ENCODE assay signal across 9 cellular contexts in genomic region chr3:195549931-195550519, GRCh38. TPM values are rescaled to one million over a fixed set of nuclear protein-coding genes. Genes with fewer than 3 reads are reported as not detected.
DNase-seq lines count a peak whose midpoint lies in the region; ATAC-seq lines count a peak whose summit lies in the region.
"Had no signal": no experiment of that assay in that cellular context is flagged by ENCODE, and none has a peak within 500 bp of the region (broad histone marks: within the 10 kb centered on the region; RNA-seq: fewer than 3 reads in every experiment).

No MANE protein-coding gene starts in this region.

- no peak overlapping the region for H3K27ac ChIP-seq in SJCRH30

- H3K4me1 ChIP-seq in SJCRH30, result 0 out of 2 replicates have a peak, but pooled peaks cover 5% of the 10 kb centered on the region

- H3K9me3 ChIP-seq in SJCRH30 (replicated peaks), result no peaks in the 10 kb centered on the region

- peak overlapping the region; percentile 90 for H3K27ac Mint-ChIP-seq in T-helper 2 cell treated with Interferon-gamma antibody and Interleukin-4, amounts not matched to agents 5 μg/mL and 100 μg/mL, for 36 hours
- H3K27ac Mint-ChIP-seq in central memory CD8-positive, alpha-beta T cell (ENCODE audit: low read depth), result peak overlapping the region; percentile 83

- peak overlapping the region; percentile 64 for H3K4me3 Mint-ChIP-seq in T-helper 2 cell treated with Interferon-gamma antibody and Interleukin-4, amounts not matched to agents 5 μg/mL and 100 μg/mL, for 36 hours
- H3K4me3 Mint-ChIP-seq in central memory CD8-positive, alpha-beta T cell, result peak overlapping the region; percentile 75

- no peaks in the 10 kb centered on the region for H3K27me3 ChIP-seq in SJCRH30

- H3K27me3 Mint-ChIP-seq in T-helper 2 cell treated with Interferon-gamma antibody and Interleukin-4, amounts not matched to agents 5 μg/mL and 100 μg/mL, for 36 hours (ENCODE audit: low read depth), result no peaks in the 10 kb centered on the region
- H3K27me3 Mint-ChIP-seq in central memory CD8-positive, alpha-beta T cell, result no peaks in the 10 kb centered on the region

- H3K4me1 Mint-ChIP-seq in T-helper 2 cell treated with Interferon-gamma antibody and Interleukin-4, amounts not matched to agents 5 μg/mL and 100 μg/mL, for 36 hours (ENCODE audit: low read depth), result peaks cover 72% of the 10 kb centered on the region
- peaks cover 61% of the 10 kb centered on the region for H3K4me1 Mint-ChIP-seq in central memory CD8-positive, alpha-beta T cell

- DNase-seq in NK-92 treated with Interleukin-12 subunit alpha and Interleukin-12 subunit beta, amount 100 ng/mL, for 24 hours (lab: John Stamatoyannopoulos, UW), result peak; percentile 60
- DNase-seq in NK-92 (lab: John Stamatoyannopoulos, UW; ENCODE audit: unreplicated experiment), result no peak
- peak; percentile 74 for DNase-seq in T-helper 2 cell treated with Interferon-gamma antibody and Interleukin-4, amounts not matched to agents 5 μg/mL and 100 μg/mL, for 36 hours (ENCODE audit: low spot score)
- DNase-seq in central memory CD8-positive, alpha-beta T cell (ENCODE audit: low spot score in 2 of 2), result peak; percentile 58 to 77
- DNase-seq in stimulated activated CD8-positive, alpha-beta memory T cell treated with anti-CD3 and anti-CD28 coated beads, Interleukin-15, amount 100 ng/mL, for 1 hour (ENCODE audit: low read depth), result peak; percentile 54
- DNase-seq in SJCRH30, result no peak
- DNase-seq in HPDE6-E6E7 (ENCODE audit: extremely low spot score), result no peak

- H3K9me3 Mint-ChIP-seq in T-helper 2 cell treated with Interferon-gamma antibody and Interleukin-4, amounts not matched to agents 5 μg/mL and 100 μg/mL, for 36 hours, result no peaks in the 10 kb centered on the region
- no peaks in the 10 kb centered on the region for H3K9me3 Mint-ChIP-seq in central memory CD8-positive, alpha-beta T cell

- no peaks in the 10 kb centered on the region for H3K36me3 Mint-ChIP-seq in T-helper 2 cell treated with Interferon-gamma antibody and Interleukin-4, amounts not matched to agents 5 μg/mL and 100 μg/mL, for 36 hours (ENCODE audit: low read depth)
- peaks cover 8% of the 10 kb centered on the region for H3K36me3 Mint-ChIP-seq in central memory CD8-positive, alpha-beta T cell (ENCODE audit: insufficient read depth)

- ATAC-seq in central memory CD8-positive, alpha-beta T cell (replicated peaks; ENCODE audit: extremely low read depth, poor library complexity, severe bottlenecking), result peak; percentile 89
- no peak for ATAC-seq in GM18873 (IDR thresholded peaks at IDR 0.05; ENCODE audit: low FRiP score, unreplicated experiment)

- no peak overlapping the region for H3K4me3 ChIP-seq in SJCRH30

- H3K36me3 ChIP-seq in SJCRH30, result no peaks in the 10 kb centered on the region

RNA-seq across cellular contexts. Expression of gene PPP1R2, which starts 6.9 kb away (rescaled TPM):
- total RNA-seq in SJCRH30 (2014; rRNA removed; shearing (Covaris generic)), result 40.3 and 42.6 TPM in 2 replicates

RNA-seq across cellular contexts. Expression of gene APOD, which starts 33.7 kb away (rescaled TPM):
- 0.12 and 0.33 TPM in 2 replicates for total RNA-seq in SJCRH30 (2014; rRNA removed; shearing (Covaris generic))
- total RNA-seq: T-helper 2 cell treated with Interferon-gamma antibody and Interleukin-4, amounts not matched to agents 100 ng/mL and 5 ng/mL, for 36 hours had no signal

Comparison
In these comparisons a context has a peak if more than half of its experiments do, and no peak if none do; other contexts are left out.
1. DNase-seq: peak in NK-92 treated with Interleukin-12 subunit alpha and Interleukin-12 subunit beta, amount 100 ng/mL, for 24 hours (single experiment), T-helper 2 cell treated with Interferon-gamma antibody and Interleukin-4, amounts not matched to agents 5 μg/mL and 100 μg/mL, for 36 hours (single experiment), central memory CD8-positive, alpha-beta T cell (2 of 2) and stimulated activated CD8-positive, alpha-beta memory T cell treated with anti-CD3 and anti-CD28 coated beads, Interleukin-15, amount 100 ng/mL, for 1 hour (single experiment); none in NK-92 (single experiment), SJCRH30 (0 of 2) and HPDE6-E6E7 (single experiment).